ENCODE assay signal across 8 cellular contexts in genomic region chr17:18569359-18569924, GRCh38.
DNase-seq lines count a peak whose midpoint lies in the region; ATAC-seq and TF ChIP-seq lines count a peak whose summit lies in the region.
"Not testable (repeated sequence)": the region's sequence is repeated elsewhere in the genome, so short reads cannot be mapped to it uniquely, and the experiment has no call there.

No MANE protein-coding gene starts in this region.

- H3K4me3 ChIP-seq in A673 (ENCODE audit: low read depth, low read length, poor library complexity, severe bottlenecking); mammary epithelial cell (replicated peaks in 1 of 3; ENCODE audit: insufficient read depth in 1 of 3, low read depth in 2 of 3, low read length in 3 of 3); retinal pigment epithelial cell (ENCODE audit: low read length): not testable (repeated sequence)
- H3K4me3 ChIP-seq in LNCaP clone FGC (ENCODE audit: low read depth, low read length) (peak overlapping the region; percentile 36), PC-9 (peak overlapping the region; percentile 37; the same call in 1 of the 2 replicates), right lobe of liver (peak overlapping the region in 1 of 3 donors; percentile 24)

- in situ Hi-C loops in GM13976 (cut with MboI; ENCODE audit: low sequenced_read_pairs, unreplicated experiment); mammary epithelial cell (cut with MboI; ENCODE audit: low sequenced_read_pairs in 2 of 2): not testable (repeated sequence)

- not testable (repeated sequence) for BruUV-seq in A673 (replicated peaks; lab: Mats Ljungman, UMichigan); PC-9 (replicated peaks; lab: Mats Ljungman, UMichigan); mammary epithelial cell (replicated peaks; lab: Mats Ljungman, UMichigan)

- intact Hi-C loops in A673 (cut with micrococcal nuclease; ENCODE audit: unreplicated experiment); PC-9 (cut with micrococcal nuclease; ENCODE audit: unreplicated experiment); mammary epithelial cell (cut with micrococcal nuclease); right lobe of liver (cut with DNase I): not testable (repeated sequence)

- H3K9me2 ChIP-seq in PC-9 (ENCODE audit: insufficient read depth): not testable (repeated sequence)

- not testable (repeated sequence) for H3K27ac ChIP-seq in A673 (ENCODE audit: low read depth, low read length, poor library complexity, severe bottlenecking); PC-9; mammary epithelial cell (ENCODE audit: insufficient read depth, low read depth, low read length); right lobe of liver

- peak overlapping the region; percentile 81 for H3K4me3 Mint-ChIP-seq in glutamatergic neuron (ENCODE audit: unreplicated experiment)

- H2AFZ ChIP-seq in PC-9: not testable (repeated sequence)
- peak overlapping the region; percentile 27 for H2AFZ ChIP-seq in mammary epithelial cell (ENCODE audit: low read depth, low read length)

- H3K9me3 Mint-ChIP-seq in glutamatergic neuron (ENCODE audit: unreplicated experiment): not testable (repeated sequence)

- H3K27me3 ChIP-seq in A673 (replicated peaks; ENCODE audit: insufficient read depth, low read depth, low read length, poor library complexity); PC-9 (ENCODE audit: insufficient read depth, low read depth); mammary epithelial cell (ENCODE audit: insufficient read depth, low read length); right lobe of liver: not testable (repeated sequence)

- not testable (repeated sequence) for H3K36me3 ChIP-seq in A673 (ENCODE audit: insufficient read depth, low read length, poor library complexity, severe bottlenecking); PC-9 (ENCODE audit: low read depth); mammary epithelial cell (ENCODE audit: insufficient read depth, low read length); right lobe of liver

- not testable (repeated sequence) for H3K36me3 Mint-ChIP-seq in glutamatergic neuron (ENCODE audit: unreplicated experiment)

- peak overlapping the region; percentile 69 for H3K4me2 ChIP-seq in PC-9
- peak overlapping the region; percentile 61 for H3K4me2 ChIP-seq in mammary epithelial cell (ENCODE audit: insufficient read depth, low read depth, low read length)

- DNase-seq in A673 (ENCODE audit: low spot score) (peak; percentile 58), GM13976 (ENCODE audit: low spot score) (peak; percentile 1), PC-9 (peak; percentile 48), mammary epithelial cell (peak; percentile 2), retinal pigment epithelial cell (ENCODE audit: low read depth) (peak; percentile 49)
- DNase-seq in LNCaP clone FGC (ENCODE audit: low read depth); glutamatergic neuron; right lobe of liver: not testable (repeated sequence)

- H3K9me3 ChIP-seq in A673 (ENCODE audit: low read depth, low read length, poor library complexity, severe bottlenecking); PC-9 (ENCODE audit: insufficient read depth, low read depth); mammary epithelial cell (replicated peaks; ENCODE audit: insufficient read depth, low read length); right lobe of liver: not testable (repeated sequence)

- not testable (repeated sequence) for H4K20me1 ChIP-seq in PC-9 (ENCODE audit: insufficient read depth); mammary epithelial cell (ENCODE audit: insufficient read depth, low read length)

- H3K4me1 Mint-ChIP-seq in glutamatergic neuron (ENCODE audit: low read depth, unreplicated experiment): peaks cover 12% of the 10 kb centered on the region

- H3K79me2 ChIP-seq in PC-9 (ENCODE audit: low read depth); mammary epithelial cell (ENCODE audit: insufficient read depth, low read length): not testable (repeated sequence)

- peak overlapping the region; percentile 70 for H3K27ac Mint-ChIP-seq in glutamatergic neuron (ENCODE audit: unreplicated experiment)

- not testable (repeated sequence) for H3K27me3 Mint-ChIP-seq in glutamatergic neuron (ENCODE audit: unreplicated experiment)

- POLR2A ChIA-PET in A673 (lab: Charles Lee; ENCODE audit: low non-redundant PET): not testable (repeated sequence)
- POLR2A ChIA-PET in PC-9 (lab: Charles Lee; ENCODE audit: unreplicated experiment): interaction anchor here (0.7 kb wide), 1 partner anchor 204 kb away, joined by 6 read pairs; no protein-coding TSS in a partner anchor

- not testable (repeated sequence) for H3K9ac ChIP-seq in mammary epithelial cell (ENCODE audit: insufficient read depth, low read length)

- CTCF ChIA-PET in A673 (lab: Charles Lee); mammary epithelial cell (lab: Charles Lee; ENCODE audit: low non-redundant PET): not testable (repeated sequence)
- CTCF ChIA-PET in PC-9 (lab: Charles Lee): interaction anchor here (0.6 kb wide), 1 partner anchor 117 kb away, joined by 3 read pairs; no protein-coding TSS in a partner anchor

- TF ChIP-seq POLR2A in right lobe of liver (IDR thresholded peaks at IDR 0.05): not testable (repeated sequence)

- peaks cover 11% of the 10 kb centered on the region for H3K4me1 ChIP-seq in A673 (ENCODE audit: insufficient read depth, low read length, poor library complexity, severe bottlenecking)
- H3K4me1 ChIP-seq in PC-9 (replicated peaks; ENCODE audit: insufficient read depth): peaks cover 16% of the 10 kb centered on the region; the same call in 1 of the 2 replicates
- not testable (repeated sequence) for H3K4me1 ChIP-seq in mammary epithelial cell (ENCODE audit: insufficient read depth, low read length); right lobe of liver

- 6% methylated on average over 6 of the region's 10 CpGs for WGBS in mammary epithelial cell (ENCODE audit: low coverage, missing lambda C conversion rate)
- WGBS in right lobe of liver (ENCODE audit: insufficient coverage, low coverage, low lambda C conversion rate, missing lambda C conversion rate): 8% methylated on average over 7 of the region's 10 CpGs

- not testable (repeated sequence) for H3F3A ChIP-seq in PC-9 (ENCODE audit: insufficient read depth, low read depth)

- dilution Hi-C loops in mammary epithelial cell (cut with HindIII; ENCODE audit: low sequenced_read_pairs): not testable (repeated sequence)

- ATAC-seq in right lobe of liver: peak; percentile 88 to 95 (median 92)

- not testable (repeated sequence) for TF ChIP-seq CTCF in A673 (conservative IDR thresholded peaks at IDR 0.05; ENCODE audit: low read depth, low read length); GM13976 (IDR thresholded peaks at IDR 0.05; ENCODE audit: borderline replicate concordance, control extremely low read depth, extremely low read depth, insufficient read depth, missing control alignments); LNCaP clone FGC (IDR thresholded peaks at IDR 0.05; ENCODE audit: control insufficient read depth, extremely low read depth, insufficient read depth); PC-9 (conservative IDR thresholded peaks at IDR 0.05); mammary epithelial cell (conservative IDR thresholded peaks at IDR 0.05 in 1 of 2, IDR thresholded peaks at IDR 0.05 in 1 of 2; ENCODE audit: extremely low read depth in 1 of 2, insufficient read depth in 1 of 2, low read depth in 1 of 2, low read length in 2 of 2); glutamatergic neuron (IDR thresholded peaks at IDR 0.05; ENCODE audit: partially characterized antibody, unreplicated experiment); right lobe of liver (IDR thresholded peaks at IDR 0.05); retinal pigment epithelial cell (conservative IDR thresholded peaks at IDR 0.05; ENCODE audit: low read depth, low read length)
